In the genomic region with DNA sequence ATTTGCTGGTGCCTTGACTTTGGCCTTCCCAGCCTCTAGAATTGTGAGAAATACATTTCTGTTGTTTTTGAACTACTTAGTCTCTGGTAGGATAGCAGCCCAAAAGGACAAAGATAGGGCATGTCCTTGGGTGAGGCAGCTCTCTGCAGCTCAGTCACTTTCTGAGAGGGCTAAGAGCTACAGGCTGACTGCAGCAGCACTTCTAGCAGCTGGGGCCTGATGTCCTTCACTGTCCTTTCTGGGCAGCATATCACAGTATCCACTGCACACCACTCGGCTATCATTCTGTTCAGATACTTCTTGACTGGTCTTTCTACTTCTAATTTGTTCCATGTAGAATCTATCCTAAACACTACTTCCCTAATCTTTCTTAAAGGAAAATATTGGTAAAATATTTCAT, we compare ENCODE assay signal across 24 cellular contexts.
"Had no signal": no experiment of that assay in that cellular context is flagged by ENCODE, and none has a peak within 500 bp of the region (broad histone marks: within the 10 kb centered on the region; RNA-seq: fewer than 3 reads in every experiment).

No MANE protein-coding gene starts in this region.

- ATAC-seq: lower lobe of right lung; naive thymus-derived CD8-positive, alpha-beta T cell; pancreas; right lobe of liver; stimulated activated memory B cell treated with anti-CD40 and anti-IgM and Interleukin-4, amounts not matched to agents 10 μg/mL and 1 μg/mL and 100 μg/mL, for 72 hours; stimulated activated naive CD8-positive, alpha-beta T cell treated with anti-CD3 and anti-CD28 coated beads, Interleukin-15, amount 100 ng/mL, for 72 hours had no signal

- DNase-seq: hypothalamus; immature natural killer cell; kidney; lower lobe of right lung; mammary epithelial cell; mesenchymal stem cell; naive thymus-derived CD8-positive, alpha-beta T cell; nucleus accumbens; pancreas; posterior cingulate gyrus; retina; right lobe of liver; stimulated activated CD4-positive, alpha-beta T cell treated with anti-CD3 and anti-CD28 coated beads, Interleukin-1b, Interleukin-23, amount 100 ng/mL, for 48 hours; stimulated activated CD4-positive, alpha-beta T cell treated with anti-CD3 and anti-CD28 coated beads, Interleukin-2, amount 100 ng/mL, for 48 hours; stimulated activated CD4-positive, alpha-beta T cell treated with anti-CD3 and anti-CD28 coated beads, Interleukin-4, amount 100 ng/mL, for 4 hours; stimulated activated CD8-positive, alpha-beta memory T cell treated with anti-CD3 and anti-CD28 coated beads, Interleukin-4, amount 100 ng/mL, for 48 hours; stimulated activated naive CD4-positive, alpha-beta T cell treated with Interleukin-2 at 50 U/mL for 16 hours; stimulated activated naive CD8-positive, alpha-beta T cell treated with anti-CD3 and anti-CD28 coated beads, Interleukin-15, amount 100 ng/mL, for 72 hours; substantia nigra; uterus had no signal

- H3K4me1 ChIP-seq: lower lobe of right lung, prostate gland, right lobe of liver, tibial nerve, uterus had no signal

- H3K27ac ChIP-seq: lower lobe of right lung, pancreas, prostate gland, right lobe of liver, tibial nerve, uterus had no signal

- H3K4me3 ChIP-seq: lower lobe of right lung, pancreas, prostate gland, right lobe of liver, smooth muscle cell, tibial nerve, uterus had no signal

- H3K36me3 ChIP-seq: lower lobe of right lung, pancreas, prostate gland, right lobe of liver, tibial nerve, uterus had no signal

- H3K27me3 ChIP-seq: pancreas, right lobe of liver, tibial nerve, uterus had no signal

- H3K9me3 ChIP-seq: lower lobe of right lung, pancreas, prostate gland, right lobe of liver, uterus had no signal
